Comparison of ENCODE assay signal across 1 cellular context in the genomic region with DNA sequence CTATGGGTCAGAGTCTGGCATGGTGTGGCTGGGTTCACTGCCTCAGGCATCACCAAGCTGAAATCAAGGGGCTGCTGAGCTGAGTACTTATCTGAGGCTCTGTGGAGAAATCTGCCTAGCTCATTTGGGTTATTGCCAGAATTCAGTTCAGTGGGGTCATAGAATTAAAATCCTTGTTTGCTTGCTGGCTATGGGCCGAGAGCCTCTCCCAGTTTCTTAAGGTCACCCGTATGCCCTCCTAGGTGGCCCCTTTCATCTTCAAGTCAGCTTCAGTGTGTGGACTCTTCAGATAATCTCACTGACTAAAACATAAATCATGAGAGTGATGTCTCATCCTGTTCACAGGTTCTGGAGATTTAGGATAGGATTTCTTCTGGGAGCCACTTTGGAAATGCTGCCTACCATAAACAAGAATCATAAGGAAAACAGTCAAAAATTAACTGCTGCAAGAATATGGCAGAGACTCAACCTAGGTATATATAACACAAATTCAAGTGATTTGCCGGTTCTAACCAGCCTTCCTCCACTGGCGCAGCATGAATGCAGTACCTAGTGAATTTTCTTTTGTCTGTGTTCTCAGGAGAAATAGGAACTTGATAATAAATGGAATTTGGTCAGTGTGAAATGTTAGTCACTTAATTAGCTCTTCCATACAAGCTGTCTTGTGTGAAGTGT.
TF ChIP-seq lines count a peak whose summit lies in the region.

No MANE protein-coding gene starts in this region.

TF ChIP-seq in SK-N-SH treated with all-trans-retinoic acid at 6 μM for 48 hours, 23 proteins besides CTCF, POLR2A, EP300 and RAD21 (continued from another document):
- TF ChIP-seq, protein P1, sequence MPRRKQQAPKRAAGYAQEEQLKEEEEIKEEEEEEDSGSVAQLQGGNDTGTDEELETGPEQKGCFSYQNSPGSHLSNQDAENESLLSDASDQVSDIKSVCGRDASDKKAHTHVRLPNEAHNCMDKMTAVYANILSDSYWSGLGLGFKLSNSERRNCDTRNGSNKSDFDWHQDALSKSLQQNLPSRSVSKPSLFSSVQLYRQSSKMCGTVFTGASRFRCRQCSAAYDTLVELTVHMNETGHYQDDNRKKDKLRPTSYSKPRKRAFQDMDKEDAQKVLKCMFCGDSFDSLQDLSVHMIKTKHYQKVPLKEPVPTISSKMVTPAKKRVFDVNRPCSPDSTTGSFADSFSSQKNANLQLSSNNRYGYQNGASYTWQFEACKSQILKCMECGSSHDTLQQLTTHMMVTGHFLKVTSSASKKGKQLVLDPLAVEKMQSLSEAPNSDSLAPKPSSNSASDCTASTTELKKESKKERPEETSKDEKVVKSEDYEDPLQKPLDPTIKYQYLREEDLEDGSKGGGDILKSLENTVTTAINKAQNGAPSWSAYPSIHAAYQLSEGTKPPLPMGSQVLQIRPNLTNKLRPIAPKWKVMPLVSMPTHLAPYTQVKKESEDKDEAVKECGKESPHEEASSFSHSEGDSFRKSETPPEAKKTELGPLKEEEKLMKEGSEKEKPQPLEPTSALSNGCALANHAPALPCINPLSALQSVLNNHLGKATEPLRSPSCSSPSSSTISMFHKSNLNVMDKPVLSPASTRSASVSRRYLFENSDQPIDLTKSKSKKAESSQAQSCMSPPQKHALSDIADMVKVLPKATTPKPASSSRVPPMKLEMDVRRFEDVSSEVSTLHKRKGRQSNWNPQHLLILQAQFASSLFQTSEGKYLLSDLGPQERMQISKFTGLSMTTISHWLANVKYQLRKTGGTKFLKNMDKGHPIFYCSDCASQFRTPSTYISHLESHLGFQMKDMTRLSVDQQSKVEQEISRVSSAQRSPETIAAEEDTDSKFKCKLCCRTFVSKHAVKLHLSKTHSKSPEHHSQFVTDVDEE (CRISPR knock-in tag; IDR thresholded peaks at IDR 0.05) = no peak
- no peak for TF ChIP-seq ZFP30 (CRISPR knock-in tag; IDR thresholded peaks at IDR 0.05)
- no peak for TF ChIP-seq BACH2 (CRISPR knock-in tag; IDR thresholded peaks at IDR 0.05; ENCODE audit: borderline replicate concordance)
- no peak for TF ChIP-seq ARNTL (CRISPR knock-in tag; IDR thresholded peaks at IDR 0.05; ENCODE audit: borderline replicate concordance, low read depth)
- TF ChIP-seq, protein P2, sequence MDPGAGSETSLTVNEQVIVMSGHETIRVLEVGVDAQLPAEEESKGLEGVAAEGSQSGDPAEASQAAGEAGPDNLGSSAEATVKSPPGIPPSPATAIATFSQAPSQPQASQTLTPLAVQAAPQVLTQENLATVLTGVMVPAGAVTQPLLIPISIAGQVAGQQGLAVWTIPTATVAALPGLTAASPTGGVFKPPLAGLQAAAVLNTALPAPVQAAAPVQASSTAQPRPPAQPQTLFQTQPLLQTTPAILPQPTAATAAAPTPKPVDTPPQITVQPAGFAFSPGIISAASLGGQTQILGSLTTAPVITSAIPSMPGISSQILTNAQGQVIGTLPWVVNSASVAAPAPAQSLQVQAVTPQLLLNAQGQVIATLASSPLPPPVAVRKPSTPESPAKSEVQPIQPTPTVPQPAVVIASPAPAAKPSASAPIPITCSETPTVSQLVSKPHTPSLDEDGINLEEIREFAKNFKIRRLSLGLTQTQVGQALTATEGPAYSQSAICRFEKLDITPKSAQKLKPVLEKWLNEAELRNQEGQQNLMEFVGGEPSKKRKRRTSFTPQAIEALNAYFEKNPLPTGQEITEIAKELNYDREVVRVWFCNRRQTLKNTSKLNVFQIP (CRISPR knock-in tag; IDR thresholded peaks at IDR 0.05; ENCODE audit: borderline replicate concordance, low read depth) = no peak
- no peak for TF ChIP-seq RARB (CRISPR knock-in tag; IDR thresholded peaks at IDR 0.05)
- no peak for TF ChIP-seq PPARA (CRISPR knock-in tag; IDR thresholded peaks at IDR 0.05; ENCODE audit: borderline replicate concordance)
- TF ChIP-seq ZNF8 (CRISPR knock-in tag; IDR thresholded peaks at IDR 0.05) = no peak
- no peak for TF ChIP-seq CSDC2 (CRISPR knock-in tag; IDR thresholded peaks at IDR 0.05)
- TF ChIP-seq, protein P3, sequence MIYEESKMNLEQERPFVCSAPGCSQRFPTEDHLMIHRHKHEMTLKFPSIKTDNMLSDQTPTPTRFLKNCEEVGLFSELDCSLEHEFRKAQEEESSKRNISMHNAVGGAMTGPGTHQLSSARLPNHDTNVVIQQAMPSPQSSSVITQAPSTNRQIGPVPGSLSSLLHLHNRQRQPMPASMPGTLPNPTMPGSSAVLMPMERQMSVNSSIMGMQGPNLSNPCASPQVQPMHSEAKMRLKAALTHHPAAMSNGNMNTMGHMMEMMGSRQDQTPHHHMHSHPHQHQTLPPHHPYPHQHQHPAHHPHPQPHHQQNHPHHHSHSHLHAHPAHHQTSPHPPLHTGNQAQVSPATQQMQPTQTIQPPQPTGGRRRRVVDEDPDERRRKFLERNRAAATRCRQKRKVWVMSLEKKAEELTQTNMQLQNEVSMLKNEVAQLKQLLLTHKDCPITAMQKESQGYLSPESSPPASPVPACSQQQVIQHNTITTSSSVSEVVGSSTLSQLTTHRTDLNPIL (CRISPR knock-in tag; IDR thresholded peaks at IDR 0.05; ENCODE audit: low read depth) = no peak
- no peak for TF ChIP-seq SNAI2 (CRISPR knock-in tag; IDR thresholded peaks at IDR 0.05)
- no peak for TF ChIP-seq ZNF565 (CRISPR knock-in tag; conservative IDR thresholded peaks at IDR 0.05; ENCODE audit: low read depth)
- TF ChIP-seq, protein P4, sequence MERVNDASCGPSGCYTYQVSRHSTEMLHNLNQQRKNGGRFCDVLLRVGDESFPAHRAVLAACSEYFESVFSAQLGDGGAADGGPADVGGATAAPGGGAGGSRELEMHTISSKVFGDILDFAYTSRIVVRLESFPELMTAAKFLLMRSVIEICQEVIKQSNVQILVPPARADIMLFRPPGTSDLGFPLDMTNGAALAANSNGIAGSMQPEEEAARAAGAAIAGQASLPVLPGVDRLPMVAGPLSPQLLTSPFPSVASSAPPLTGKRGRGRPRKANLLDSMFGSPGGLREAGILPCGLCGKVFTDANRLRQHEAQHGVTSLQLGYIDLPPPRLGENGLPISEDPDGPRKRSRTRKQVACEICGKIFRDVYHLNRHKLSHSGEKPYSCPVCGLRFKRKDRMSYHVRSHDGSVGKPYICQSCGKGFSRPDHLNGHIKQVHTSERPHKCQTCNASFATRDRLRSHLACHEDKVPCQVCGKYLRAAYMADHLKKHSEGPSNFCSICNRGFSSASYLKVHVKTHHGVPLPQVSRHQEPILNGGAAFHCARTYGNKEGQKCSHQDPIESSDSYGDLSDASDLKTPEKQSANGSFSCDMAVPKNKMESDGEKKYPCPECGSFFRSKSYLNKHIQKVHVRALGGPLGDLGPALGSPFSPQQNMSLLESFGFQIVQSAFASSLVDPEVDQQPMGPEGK (CRISPR knock-in tag; IDR thresholded peaks at IDR 0.05; ENCODE audit: borderline replicate concordance) = no peak
- no peak for TF ChIP-seq OSR1 (CRISPR knock-in tag; IDR thresholded peaks at IDR 0.05)
